1 cellular context compared by ENCODE assay signal in genomic region chr20:46606817-46607190, GRCh38.
A peak's percentile ranks its signal among the peaks of the same experiment; 100 is the strongest.
TF ChIP-seq lines count a peak whose summit lies in the region.

No MANE protein-coding gene starts in this region.

TF ChIP-seq in HepG2, 621 proteins besides CTCF, POLR2A, EP300 and RAD21 (continued from another document):
- no peak for TF ChIP-seq HMG20A (CRISPR knock-in tag; IDR thresholded peaks at IDR 0.05; ENCODE audit: borderline replicate concordance)
- TF ChIP-seq ZKSCAN5 (CRISPR knock-in tag; IDR thresholded peaks at IDR 0.05): no peak
- no peak for TF ChIP-seq PHF20 (CRISPR knock-in tag; IDR thresholded peaks at IDR 0.05)
- TF ChIP-seq SIX1 (CRISPR knock-in tag; IDR thresholded peaks at IDR 0.05; ENCODE audit: borderline replicate concordance): no peak
- no peak for TF ChIP-seq ZNF33A (CRISPR knock-in tag; IDR thresholded peaks at IDR 0.05; ENCODE audit: borderline replicate concordance)
- peak; percentile 5; the same call in 1 of the 2 replicates for TF ChIP-seq GTF3A (CRISPR knock-in tag; conservative IDR thresholded peaks at IDR 0.05)
- TF ChIP-seq ZNF276 (CRISPR knock-in tag; IDR thresholded peaks at IDR 0.05; ENCODE audit: low read depth): no peak
- TF ChIP-seq ZNF709 (CRISPR knock-in tag; IDR thresholded peaks at IDR 0.05): 0 out of 2 replicates have a peak, but pooled peaks have one; percentile 5
